Comparison of ENCODE assay signal across 21 cellular contexts in the genomic region with DNA sequence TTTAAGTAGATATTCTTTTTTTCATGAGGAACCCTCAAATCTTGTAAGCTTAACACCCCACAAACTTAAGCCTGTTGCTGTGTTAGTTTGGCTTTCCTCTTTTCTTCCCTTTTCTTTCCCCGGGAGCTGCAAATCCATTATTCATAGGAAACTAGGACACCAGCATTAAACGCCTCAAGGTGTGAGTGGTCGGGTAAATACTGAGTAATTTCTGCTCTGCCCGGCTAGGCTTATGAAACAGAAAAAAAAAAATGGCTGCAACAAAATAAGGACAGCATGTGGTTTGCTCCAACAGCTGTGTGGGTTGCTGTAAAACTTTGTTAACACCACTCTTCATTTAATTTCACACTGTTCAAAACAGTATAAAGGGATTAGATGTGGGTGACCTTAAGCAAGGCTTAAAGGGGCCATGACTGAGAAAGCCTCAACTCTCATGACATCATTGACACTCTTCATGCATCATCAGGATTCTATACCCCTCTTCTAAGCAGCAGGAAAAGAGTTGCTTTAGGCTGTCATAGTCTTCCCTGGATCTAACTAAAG.
"Had no signal": no experiment of that assay in that cellular context is flagged by ENCODE, and none has a peak within 500 bp of the region (broad histone marks: within the 10 kb centered on the region; RNA-seq: fewer than 3 reads in every experiment).

No MANE protein-coding gene starts in this region.

- DNase-seq: activated CD4-positive, alpha-beta memory T cell treated with anti-CD3 and anti-CD28 coated beads for 36 hours; activated CD4-positive, alpha-beta T cell treated with anti-CD3 and anti-CD28 coated beads for 1 hour; activated CD8-positive, alpha-beta memory T cell treated with anti-CD3 and anti-CD28 coated beads, Interleukin-2, amount 50 U/mL, for 48 hours; activated naive CD4-positive, alpha-beta T cell; activated naive CD8-positive, alpha-beta T cell treated with anti-CD3 and anti-CD28 coated beads, Interleukin-2, amount 50 U/mL, for 24 hours; colonic mucosa; effector CD8-positive, alpha-beta T cell; gastrocnemius medialis; heart right ventricle; islet precursor cell; left lung; mesenchymal stem cell; pancreas; T-helper 9 cell; transverse colon had no signal

- H3K27ac ChIP-seq: cardiac muscle cell, colonic mucosa, epithelial cell of prostate, gastrocnemius medialis, heart right ventricle, left lung, neural progenitor cell, skin epidermis, transverse colon had no signal

- H3K4me2 ChIP-seq: neural progenitor cell had no signal

- H3K27me3 Mint-ChIP-seq: activated CD4-positive, alpha-beta memory T cell treated with anti-CD3 and anti-CD28 coated beads for 36 hours; activated naive CD8-positive, alpha-beta T cell treated with anti-CD3 and anti-CD28 coated beads, Interleukin-2, amount 50 U/mL, for 24 hours had no signal

- H3K27me3 ChIP-seq: cardiac muscle cell, colonic mucosa, gastrocnemius medialis, heart right ventricle, left lung, neural progenitor cell, pancreas, transverse colon had no signal

- H3K9ac ChIP-seq: neural progenitor cell had no signal

- H3K36me3 Mint-ChIP-seq: activated CD4-positive, alpha-beta memory T cell treated with anti-CD3 and anti-CD28 coated beads for 36 hours; neural progenitor cell had no signal

- H3K4me3 ChIP-seq: cardiac muscle cell, colonic mucosa, gastrocnemius medialis, heart right ventricle, left lung, neural progenitor cell, pancreas, skin epidermis, transverse colon had no signal

- H3K4me3 Mint-ChIP-seq: activated CD4-positive, alpha-beta memory T cell treated with anti-CD3 and anti-CD28 coated beads for 36 hours; activated naive CD8-positive, alpha-beta T cell treated with anti-CD3 and anti-CD28 coated beads, Interleukin-2, amount 50 U/mL, for 24 hours; activated T-helper 1 cell treated with anti-CD3 and anti-CD28 coated beads, Interleukin-12 subunit alpha, Interleukin-12 subunit beta, Interleukin-2, Interleukin-4 antibody, amounts not matched to agents 30 ng/mL and 10 ng/mL and 1 ng/mL, durations not matched to agents 14 hours and 24 hours and 36 hours; neural progenitor cell had no signal

- FAIRE-seq: astrocyte, pancreas had no signal

- H3K9me3 Mint-ChIP-seq: activated CD4-positive, alpha-beta memory T cell treated with anti-CD3 and anti-CD28 coated beads for 36 hours; activated naive CD8-positive, alpha-beta T cell treated with anti-CD3 and anti-CD28 coated beads, Interleukin-2, amount 50 U/mL, for 24 hours; activated T-helper 1 cell treated with anti-CD3 and anti-CD28 coated beads, Interleukin-12 subunit alpha, Interleukin-12 subunit beta, Interleukin-2, Interleukin-4 antibody, amounts not matched to agents 30 ng/mL and 10 ng/mL and 1 ng/mL, durations not matched to agents 14 hours and 24 hours and 36 hours; neural progenitor cell had no signal

- ATAC-seq: activated naive CD8-positive, alpha-beta T cell treated with anti-CD3 and anti-CD28 coated beads, Interleukin-2, amount 50 U/mL, for 24 hours; gastrocnemius medialis; heart right ventricle; left lung; pancreas had no signal

- H3K9me3 ChIP-seq: colonic mucosa, gastrocnemius medialis, heart right ventricle, left lung, pancreas, transverse colon had no signal

- H2AFZ ChIP-seq: neural progenitor cell had no signal

- H3K36me3 ChIP-seq: cardiac muscle cell, colonic mucosa, gastrocnemius medialis, neural progenitor cell, pancreas had no signal

- H3K27ac Mint-ChIP-seq: activated CD4-positive, alpha-beta memory T cell treated with anti-CD3 and anti-CD28 coated beads for 36 hours; activated naive CD8-positive, alpha-beta T cell treated with anti-CD3 and anti-CD28 coated beads, Interleukin-2, amount 50 U/mL, for 24 hours; activated T-helper 1 cell treated with anti-CD3 and anti-CD28 coated beads, Interleukin-12 subunit alpha, Interleukin-12 subunit beta, Interleukin-2, Interleukin-4 antibody, amounts not matched to agents 30 ng/mL and 10 ng/mL and 1 ng/mL, durations not matched to agents 14 hours and 24 hours and 36 hours; neural progenitor cell had no signal

- H3K4me1 ChIP-seq: colonic mucosa, gastrocnemius medialis had no signal
